ENCODE assay signal across 1 cellular context in the genomic region with DNA sequence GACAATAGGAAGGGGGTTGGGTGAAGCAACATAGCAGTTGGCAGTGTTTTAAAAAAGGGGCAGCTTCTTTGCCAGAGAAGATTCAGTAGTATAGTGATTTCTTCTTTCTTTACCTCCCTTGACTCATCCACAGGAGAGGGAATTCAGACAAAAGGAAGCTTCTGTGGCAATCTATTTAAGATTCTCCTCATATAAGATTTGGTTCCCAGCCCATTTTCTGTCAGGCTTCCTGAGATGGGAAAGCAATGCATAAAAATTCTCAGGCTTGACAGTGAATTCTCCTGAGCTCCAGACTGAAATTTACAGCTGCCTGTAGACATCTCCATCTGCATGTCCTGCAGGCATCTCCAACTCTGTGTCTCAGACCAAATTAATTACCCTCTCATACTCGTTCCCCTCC.
TF ChIP-seq lines count a peak whose summit lies in the region.

No MANE protein-coding gene starts in this region.

TF ChIP-seq in WTC11, 78 proteins besides CTCF, POLR2A, EP300 and RAD21 (continued from another document):
- TF ChIP-seq, protein P1, sequence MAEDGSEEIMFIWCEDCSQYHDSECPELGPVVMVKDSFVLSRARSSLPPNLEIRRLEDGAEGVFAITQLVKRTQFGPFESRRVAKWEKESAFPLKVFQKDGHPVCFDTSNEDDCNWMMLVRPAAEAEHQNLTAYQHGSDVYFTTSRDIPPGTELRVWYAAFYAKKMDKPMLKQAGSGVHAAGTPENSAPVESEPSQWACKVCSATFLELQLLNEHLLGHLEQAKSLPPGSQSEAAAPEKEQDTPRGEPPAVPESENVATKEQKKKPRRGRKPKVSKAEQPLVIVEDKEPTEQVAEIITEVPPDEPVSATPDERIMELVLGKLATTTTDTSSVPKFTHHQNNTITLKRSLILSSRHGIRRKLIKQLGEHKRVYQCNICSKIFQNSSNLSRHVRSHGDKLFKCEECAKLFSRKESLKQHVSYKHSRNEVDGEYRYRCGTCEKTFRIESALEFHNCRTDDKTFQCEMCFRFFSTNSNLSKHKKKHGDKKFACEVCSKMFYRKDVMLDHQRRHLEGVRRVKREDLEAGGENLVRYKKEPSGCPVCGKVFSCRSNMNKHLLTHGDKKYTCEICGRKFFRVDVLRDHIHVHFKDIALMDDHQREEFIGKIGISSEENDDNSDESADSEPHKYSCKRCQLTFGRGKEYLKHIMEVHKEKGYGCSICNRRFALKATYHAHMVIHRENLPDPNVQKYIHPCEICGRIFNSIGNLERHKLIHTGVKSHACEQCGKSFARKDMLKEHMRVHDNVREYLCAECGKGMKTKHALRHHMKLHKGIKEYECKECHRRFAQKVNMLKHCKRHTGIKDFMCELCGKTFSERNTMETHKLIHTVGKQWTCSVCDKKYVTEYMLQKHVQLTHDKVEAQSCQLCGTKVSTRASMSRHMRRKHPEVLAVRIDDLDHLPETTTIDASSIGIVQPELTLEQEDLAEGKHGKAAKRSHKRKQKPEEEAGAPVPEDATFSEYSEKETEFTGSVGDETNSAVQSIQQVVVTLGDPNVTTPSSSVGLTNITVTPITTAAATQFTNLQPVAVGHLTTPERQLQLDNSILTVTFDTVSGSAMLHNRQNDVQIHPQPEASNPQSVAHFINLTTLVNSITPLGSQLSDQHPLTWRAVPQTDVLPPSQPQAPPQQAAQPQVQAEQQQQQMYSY (CRISPR knock-in tag; IDR thresholded peaks at IDR 0.05) = no peak
- no peak for TF ChIP-seq ZNF263 (CRISPR knock-in tag; IDR thresholded peaks at IDR 0.05; ENCODE audit: low read depth)
TF ChIP-seq in WTC11: peak in this region for 0.
